8 cellular contexts compared by ENCODE assay signal in genomic region chr12:122526683-122527477, GRCh38. TPM values are rescaled to one million over a fixed set of nuclear protein-coding genes. Genes with fewer than 3 reads are reported as not detected.
DNase-seq lines count a peak whose midpoint lies in the region; ATAC-seq and TF ChIP-seq lines count a peak whose summit lies in the region.

KNTC1 (plus strand) TSS chr12:122527249; CDS start chr12:122530064, 2,815 bp downstream.
RSRC2 (minus strand) TSS chr12:122526936; CDS start chr12:122526853, 83 bp downstream.

- peaks cover 14 to 18% of the 10 kb centered on the region in 2 experiments; a peak in 3 of 4 replicates for H3K4me1 ChIP-seq in SK-N-SH (ENCODE audit: control insufficient read depth in 1 of 2, insufficient read depth in 2 of 2, low read depth in 1 of 2, low read length in 1 of 2)

- ATAC-seq in HG02588 (IDR thresholded peaks at IDR 0.05; ENCODE audit: unreplicated experiment) = peak; percentile 93

- peaks cover 11% of the 10 kb centered on the region for H3F3A ChIP-seq in SK-N-SH (replicated peaks; ENCODE audit: insufficient read depth)

- no peak for TF ChIP-seq CTCF in SK-N-SH (IDR thresholded peaks at IDR 0.05)

- H3K36me3 ChIP-seq in SK-N-SH (replicated peaks in 1 of 2; ENCODE audit: control insufficient read depth in 1 of 2, insufficient read depth in 2 of 2, low read length in 1 of 2) = peaks cover 23 to 39% of the 10 kb centered on the region in 2 experiments

- CTCF ChIA-PET in SK-N-SH (lab: Yijun Ruan, JAX) = interaction anchor here (1.1 kb wide), 1 partner anchor 61 kb away, joined by 3 read pairs; no protein-coding TSS in a partner anchor

- 1% methylated on average over 38 of the region's 51 CpGs for WGBS in SK-N-SH (ENCODE audit: low lambda C conversion rate)

- peak within 1 kb of the TSS; percentile 88 for H2AFZ ChIP-seq in SK-N-SH (ENCODE audit: low read depth)

- peaks cover 36% of the 10 kb centered on the region for H4K20me1 ChIP-seq in SK-N-SH (ENCODE audit: insufficient read depth)

- H3K4me3 ChIP-seq in GM08714 (ENCODE audit: low read length) = peak within 1 kb of the TSS; percentile 99
- H3K4me3 ChIP-seq in SK-N-SH (ENCODE audit: low read depth in 2 of 2, low read length in 1 of 2) = peak within 1 kb of the TSS; percentile 85 to 100

- TF ChIP-seq RAD21 in SK-N-SH (IDR thresholded peaks at IDR 0.05; ENCODE audit: low read length) = no peak

- 0 out of 4 replicates have a peak, but pooled peaks have one; percentile 21 to 30 for TF ChIP-seq EP300 in SK-N-SH (IDR thresholded peaks at IDR 0.05; ENCODE audit: borderline replicate concordance in 1 of 2, low read depth in 1 of 2, low read length in 1 of 2)

- no peaks in the 10 kb centered on the region for H3K9me3 ChIP-seq in SK-N-SH

- peak within 1 kb of the TSS; percentile 100 for H3K9ac ChIP-seq in SK-N-SH

- H3K9me2 ChIP-seq in SK-N-SH = no peaks in the 10 kb centered on the region

- no peaks in the 10 kb centered on the region for H3K27me3 ChIP-seq in SK-N-SH (ENCODE audit: insufficient read depth)

- H3K4me2 ChIP-seq in SK-N-SH = peak within 1 kb of the TSS; percentile 91

- peaks cover 92% of the 10 kb centered on the region for H3K79me2 ChIP-seq in SK-N-SH (ENCODE audit: insufficient read depth)

- H3K27ac ChIP-seq in SK-N-SH (ENCODE audit: low read depth in 2 of 2, low read length in 1 of 2) (peak within 1 kb of the TSS; percentile 99), temporal lobe (ENCODE audit: low read depth, low read length) (peak within 1 kb of the TSS; percentile 88)

- DNase-seq in NCI-H1092 (lab: John Stamatoyannopoulos, UW) (peak; percentile 98), SK-N-SH (peak; percentile 91), glomerular endothelial cell (ENCODE audit: extremely low read depth, low read depth, low spot score) (peak; percentile 98), occipital lobe (lab: John Stamatoyannopoulos, UW) (peak; percentile 97)
- DNase-seq in activated naive CD4-positive, alpha-beta T cell treated with anti-CD3 and anti-CD28 coated beads, Interleukin-2, amount 50 U/mL, for 16 hours = peak; percentile 97

- POLR2A ChIA-PET in SK-N-SH (lab: Yijun Ruan, JAX) = interaction anchor here (0.6 to 1.6 kb wide), 5 partner anchors 9 to 37 kb away, joined by 3 to 22 read pairs (median 4); partner anchors contain the start of gene ZCCHC8

TF ChIP-seq in SK-N-SH, 30 proteins besides CTCF, POLR2A, EP300 and RAD21 (continues in another document):
- peak; percentile 94 for TF ChIP-seq SIN3A (IDR thresholded peaks at IDR 0.05; ENCODE audit: borderline replicate concordance, low read depth, low read length)
- TF ChIP-seq FOXM1 (IDR thresholded peaks at IDR 0.05; ENCODE audit: low read depth) = 0 out of 2 replicates have a peak, but pooled peaks have one; percentile 24
- peak; percentile 89 for TF ChIP-seq TAF1 (IDR thresholded peaks at IDR 0.05; ENCODE audit: borderline replicate concordance, low read depth, low read length)
- TF ChIP-seq POLR2AphosphoS5 (IDR thresholded peaks at IDR 0.05; ENCODE audit: low read depth, low read length) = peak; percentile 99
- TF ChIP-seq RXRA (IDR thresholded peaks at IDR 0.05; ENCODE audit: borderline replicate concordance, low read depth) = no peak
- peak; percentile 21; the same call in 1 of the 2 replicates for TF ChIP-seq RFX5 (IDR thresholded peaks at IDR 0.05; ENCODE audit: low read length)
- TF ChIP-seq YY1 (IDR thresholded peaks at IDR 0.05; ENCODE audit: low read depth) = peak; percentile 98
- no peak for TF ChIP-seq RCOR1 (IDR thresholded peaks at IDR 0.05; ENCODE audit: low read length)
- TF ChIP-seq SMC3 (IDR thresholded peaks at IDR 0.05; ENCODE audit: low read depth, low read length) = no peak
- 0 out of 2 replicates have a peak, but pooled peaks have one; percentile 29 for TF ChIP-seq TCF12 (IDR thresholded peaks at IDR 0.05)
- peak; percentile 69 for TF ChIP-seq REST (IDR thresholded peaks at IDR 0.05; ENCODE audit: low read depth, low read length)
- TF ChIP-seq TEAD4 (IDR thresholded peaks at IDR 0.05; ENCODE audit: borderline replicate concordance, insufficient read depth) = no peak; the same call in 1 of the 2 replicates
- peak; percentile 87 for TF ChIP-seq ZBTB33 (IDR thresholded peaks at IDR 0.05; ENCODE audit: borderline replicate concordance, low read depth)
- peak; percentile 55; the same call in 1 of the 2 replicates for TF ChIP-seq NRF1 (IDR thresholded peaks at IDR 0.05; ENCODE audit: low read depth, low read length)
- TF ChIP-seq GABPA (IDR thresholded peaks at IDR 0.05; ENCODE audit: low read depth) = peak; percentile 87
- no peak for TF ChIP-seq FOXJ3 (CRISPR knock-in tag; IDR thresholded peaks at IDR 0.05)
- no peak for TF ChIP-seq JUND (IDR thresholded peaks at IDR 0.05)
- peak; percentile 88; the same call in 1 of the 2 replicates for TF ChIP-seq MXI1 (IDR thresholded peaks at IDR 0.05; ENCODE audit: low read depth, low read length)
- peak; percentile 94 for TF ChIP-seq MAX (IDR thresholded peaks at IDR 0.05; ENCODE audit: low read depth)
- TF ChIP-seq USF2 (IDR thresholded peaks at IDR 0.05; ENCODE audit: borderline replicate concordance, low read depth, low read length) = no peak
- peak; percentile 95 for TF ChIP-seq ELF1 (IDR thresholded peaks at IDR 0.05)
- TF ChIP-seq EZH2phosphoT487 (IDR thresholded peaks at IDR 0.05; ENCODE audit: borderline replicate concordance, low read depth) = no peak

RNA-seq across cellular contexts. Expression of gene KNTC1, which starts in this region (rescaled TPM):
- polyA plus RNA-seq in SK-N-SH (2012; rRNA removed) = 13.2 and 17.2 TPM in 2 replicates
- polyA plus RNA-seq in SK-N-SH (2012; cell fraction: cytosol; rRNA removed) = 7.9 and 8.3 TPM in 2 replicates
- 59.8 and 86.7 TPM in 2 replicates for polyA plus RNA-seq in SK-N-SH (2012; cell fraction: nucleus; rRNA removed)
- 10.9 and 20.4 TPM in 2 replicates for total RNA-seq in glomerular endothelial cell
- 20.9 TPM for total RNA-seq in occipital lobe
- total RNA-seq in temporal lobe = 17.5 TPM

RNA-seq across cellular contexts. Expression of gene RSRC2, which starts in this region (rescaled TPM):
- polyA plus RNA-seq in SK-N-SH (2012; rRNA removed) = 24.8 and 25.3 TPM in 2 replicates
- 21.4 and 32.0 TPM in 2 replicates for polyA plus RNA-seq in SK-N-SH (2012; cell fraction: cytosol; rRNA removed)
- 40.3 and 77.6 TPM in 2 replicates for polyA plus RNA-seq in SK-N-SH (2012; cell fraction: nucleus; rRNA removed)
- 31.4 and 42.0 TPM in 2 replicates for total RNA-seq in glomerular endothelial cell
- 77.7 TPM for total RNA-seq in occipital lobe
- 50.6 TPM for total RNA-seq in temporal lobe

Comparison
In these comparisons a context has a peak if more than half of its experiments do, and no peak if none do; other contexts are left out.
1. Peak in every context shown above with its lines: DNase-seq, ATAC-seq, H3K4me3 ChIP-seq and H3K27ac ChIP-seq.